ENCODE assay signal across 1 cellular context in the genomic region with DNA sequence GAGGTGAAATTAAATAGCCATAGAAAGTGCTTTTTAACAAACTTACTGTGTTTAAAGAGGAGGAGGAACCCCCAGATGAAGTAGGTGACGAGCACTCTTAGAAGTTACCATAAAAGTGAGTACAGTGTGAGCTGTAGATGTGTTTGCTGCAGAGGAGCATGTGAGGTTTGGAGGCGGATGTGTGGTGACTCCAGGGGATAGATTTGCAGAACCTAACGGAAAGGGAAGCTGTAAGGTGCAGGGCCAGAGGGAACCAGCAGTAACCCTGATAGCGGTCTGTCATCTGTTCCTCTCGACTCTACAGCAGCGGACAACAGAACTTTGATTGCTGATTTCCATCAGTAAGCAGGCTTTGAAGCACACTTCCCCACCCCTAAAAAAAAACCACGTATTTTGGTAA.
TF ChIP-seq lines count a peak whose summit lies in the region.

No MANE protein-coding gene starts in this region.

TF ChIP-seq in SK-N-SH, 30 proteins besides CTCF, POLR2A, EP300 and RAD21:
- TF ChIP-seq, protein P1, sequence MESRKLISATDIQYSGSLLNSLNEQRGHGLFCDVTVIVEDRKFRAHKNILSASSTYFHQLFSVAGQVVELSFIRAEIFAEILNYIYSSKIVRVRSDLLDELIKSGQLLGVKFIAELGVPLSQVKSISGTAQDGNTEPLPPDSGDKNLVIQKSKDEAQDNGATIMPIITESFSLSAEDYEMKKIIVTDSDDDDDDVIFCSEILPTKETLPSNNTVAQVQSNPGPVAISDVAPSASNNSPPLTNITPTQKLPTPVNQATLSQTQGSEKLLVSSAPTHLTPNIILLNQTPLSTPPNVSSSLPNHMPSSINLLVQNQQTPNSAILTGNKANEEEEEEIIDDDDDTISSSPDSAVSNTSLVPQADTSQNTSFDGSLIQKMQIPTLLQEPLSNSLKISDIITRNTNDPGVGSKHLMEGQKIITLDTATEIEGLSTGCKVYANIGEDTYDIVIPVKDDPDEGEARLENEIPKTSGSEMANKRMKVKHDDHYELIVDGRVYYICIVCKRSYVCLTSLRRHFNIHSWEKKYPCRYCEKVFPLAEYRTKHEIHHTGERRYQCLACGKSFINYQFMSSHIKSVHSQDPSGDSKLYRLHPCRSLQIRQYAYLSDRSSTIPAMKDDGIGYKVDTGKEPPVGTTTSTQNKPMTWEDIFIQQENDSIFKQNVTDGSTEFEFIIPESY (IDR thresholded peaks at IDR 0.05; ENCODE audit: borderline replicate concordance, low read depth): no peak
- TF ChIP-seq NRF1 (IDR thresholded peaks at IDR 0.05; ENCODE audit: low read depth, low read length) (no peak), NFIC (IDR thresholded peaks at IDR 0.05; ENCODE audit: borderline replicate concordance) (no peak), CHD2 (IDR thresholded peaks at IDR 0.05; ENCODE audit: low read length, partially characterized antibody) (no peak), MEF2A (IDR thresholded peaks at IDR 0.05; ENCODE audit: borderline replicate concordance, low read depth) (no peak), MXI1 (IDR thresholded peaks at IDR 0.05; ENCODE audit: low read depth, low read length) (no peak), EZH2phosphoT487 (IDR thresholded peaks at IDR 0.05; ENCODE audit: borderline replicate concordance, low read depth) (no peak), RXRA (IDR thresholded peaks at IDR 0.05; ENCODE audit: borderline replicate concordance, low read depth) (no peak), GABPA (IDR thresholded peaks at IDR 0.05; ENCODE audit: low read depth) (no peak), JUND (IDR thresholded peaks at IDR 0.05) (no peak), RCOR1 (IDR thresholded peaks at IDR 0.05; ENCODE audit: low read length) (no peak), USF2 (IDR thresholded peaks at IDR 0.05; ENCODE audit: borderline replicate concordance, low read depth, low read length) (no peak), GATA2 (CRISPR knock-in tag; IDR thresholded peaks at IDR 0.05) (no peak), POLR2AphosphoS5 (IDR thresholded peaks at IDR 0.05; ENCODE audit: low read depth, low read length) (no peak)
